ENCODE assay signal across 23 cellular contexts in genomic region chr19:18852634-18853033, GRCh38.
"Had no signal": no experiment of that assay in that cellular context is flagged by ENCODE, and none has a peak within 500 bp of the region (broad histone marks: within the 10 kb centered on the region; RNA-seq: fewer than 3 reads in every experiment).

No MANE protein-coding gene starts in this region.

- H3K4me3 ChIP-seq: colonic mucosa, hepatocyte, left lung, right lobe of liver, testis had no signal

- H3K27me3 Mint-ChIP-seq: activated naive CD8-positive, alpha-beta T cell treated with anti-CD3 and anti-CD28 coated beads, Interleukin-2, amount 10 ng/mL, durations not matched to agents 7 days and 5 days; T-cell had no signal

- H3K4me3 Mint-ChIP-seq: activated naive CD8-positive, alpha-beta T cell treated with anti-CD3 and anti-CD28 coated beads, Interleukin-2, amount 10 ng/mL, durations not matched to agents 7 days and 5 days; activated T-cell treated with anti-CD3 and anti-CD28 coated beads, Interleukin-2, amount 50 U/mL, for 4 hours; T-cell; T-helper 2 cell treated with Interferon-gamma antibody and Interleukin-4, amounts not matched to agents 5 μg/mL and 100 μg/mL, for 36 hours had no signal

- H3K9me3 Mint-ChIP-seq: activated naive CD8-positive, alpha-beta T cell treated with anti-CD3 and anti-CD28 coated beads, Interleukin-2, amount 10 ng/mL, durations not matched to agents 7 days and 5 days; activated T-cell treated with anti-CD3 and anti-CD28 coated beads, Interleukin-2, amount 50 U/mL, for 4 hours; activated T-helper 2 cell treated with anti-CD3 and anti-CD28 coated beads, Interferon-gamma antibody, Interleukin-2, Interleukin-4, amounts not matched to agents 10 μg/mL and 5 μg/mL and 100 μg/mL, durations not matched to agents 14 hours and 24 hours and 36 hours; nephron progenitor cell; T-cell; T-helper 2 cell treated with Interferon-gamma antibody and Interleukin-4, amounts not matched to agents 5 μg/mL and 100 μg/mL, for 36 hours had no signal

- ATAC-seq: activated T-cell treated with anti-CD3 and anti-CD28 coated beads, Interleukin-2, amount 50 U/mL, for 4 hours; left lung; right lobe of liver; T-cell had no signal

- DNase-seq: activated CD4-positive, alpha-beta T cell treated with anti-CD3 and anti-CD28 coated beads for 4 hours; activated CD4-positive, alpha-beta T cell treated with anti-CD3 and anti-CD28 coated beads, Interleukin-2, amount 50 U/mL, for 48 hours; activated CD4-positive, CD25-positive, alpha-beta regulatory T cell; activated CD8-positive, alpha-beta memory T cell treated with anti-CD3 and anti-CD28 coated beads, Interleukin-2, amount 50 U/mL, for 48 hours; activated naive CD4-positive, alpha-beta T cell; activated naive CD8-positive, alpha-beta T cell treated with anti-CD3 and anti-CD28 coated beads, Interleukin-2, amount 10 ng/mL, durations not matched to agents 7 days and 5 days; activated T-cell treated with anti-CD3 and anti-CD28 coated beads, Interleukin-2, amount 50 U/mL, for 4 hours; amniotic stem cell; colonic mucosa; kidney glomerular epithelial cell; left lung; nephron progenitor cell; occipital lobe; small intestine; stimulated activated CD4-positive, alpha-beta T cell treated with anti-CD3 and anti-CD28 coated beads, Interleukin-2, amount 100 ng/mL, for 24 hours; stimulated activated naive CD4-positive, alpha-beta T cell; T-cell; testis; trophoblast cell had no signal

- H3K27ac Mint-ChIP-seq: activated naive CD8-positive, alpha-beta T cell treated with anti-CD3 and anti-CD28 coated beads, Interleukin-2, amount 10 ng/mL, durations not matched to agents 7 days and 5 days; activated T-helper 2 cell treated with anti-CD3 and anti-CD28 coated beads, Interferon-gamma antibody, Interleukin-2, Interleukin-4, amounts not matched to agents 10 μg/mL and 5 μg/mL and 100 μg/mL, durations not matched to agents 14 hours and 24 hours and 36 hours; nephron progenitor cell; T-cell; T-helper 2 cell treated with Interferon-gamma antibody and Interleukin-4, amounts not matched to agents 5 μg/mL and 100 μg/mL, for 36 hours had no signal
